ENCODE assay signal across 13 cellular contexts in the genomic region with DNA sequence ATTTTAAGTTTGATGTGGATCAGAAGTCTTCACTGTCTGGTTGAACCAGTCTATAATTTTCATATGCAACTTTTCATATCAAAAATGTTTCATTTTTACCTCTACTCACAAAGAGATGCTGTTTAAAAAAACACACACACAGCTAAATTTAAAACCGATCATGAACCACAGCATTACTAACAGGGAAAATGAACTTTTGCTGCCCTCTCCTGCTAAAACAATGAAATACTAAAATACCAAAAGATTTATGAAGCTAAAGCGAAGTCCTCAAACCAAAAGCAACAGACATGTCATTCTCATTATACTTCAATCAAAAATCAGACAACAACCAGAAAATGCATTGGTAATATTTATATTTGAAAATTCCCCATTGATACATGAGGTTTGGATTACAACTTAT. TPM values are rescaled to one million over a fixed set of nuclear protein-coding genes. Genes with fewer than 3 reads are reported as not detected.
DNase-seq lines count a peak whose midpoint lies in the region; FAIRE-seq and TF ChIP-seq lines count a peak whose summit lies in the region.
"Not testable (repeated sequence)": the region's sequence is repeated elsewhere in the genome, so short reads cannot be mapped to it uniquely, and the experiment has no call there.
"Had no signal": no experiment of that assay in that cellular context is flagged by ENCODE, and none has a peak within 500 bp of the region (broad histone marks: within the 10 kb centered on the region; RNA-seq: fewer than 3 reads in every experiment).

No MANE protein-coding gene starts in this region.

- H3K36me3 Mint-ChIP-seq in chondrocyte (ENCODE audit: low read depth), result peaks cover 23% of the 10 kb centered on the region
- H3K36me3 Mint-ChIP-seq in immature natural killer cell, result peaks cover 47 to 52% (median 47%) of the 10 kb centered on the region in 3 donors

- not testable (repeated sequence) for H3K4me1 Mint-ChIP-seq in chondrocyte (ENCODE audit: low read depth); immature natural killer cell

- FAIRE-seq in TTC549 (lab: Jason Lieb, UNC), result peak; percentile 40

- not testable (repeated sequence) for H3K4me3 Mint-ChIP-seq in chondrocyte (ENCODE audit: unreplicated experiment); immature natural killer cell

- not testable (repeated sequence) for H3K27ac Mint-ChIP-seq in chondrocyte (ENCODE audit: unreplicated experiment)
- peak overlapping the region in 4 of 6 donors; percentile 30 to 73 (median 56) for H3K27ac Mint-ChIP-seq in immature natural killer cell

- H3K27ac ChIP-seq in C4-2B, result not testable (repeated sequence)

- H3K27me3 Mint-ChIP-seq in chondrocyte (ENCODE audit: low read depth); immature natural killer cell (ENCODE audit: low read depth in 3 of 3): not testable (repeated sequence)

- DNase-seq in NCI-H1417 (lab: John Stamatoyannopoulos, UW) (peak in 2 of 3 experiments; percentile 27 to 83), NCI-H748 (lab: John Stamatoyannopoulos, UW; ENCODE audit: unreplicated experiment) (peak; percentile 42), fibroblast of peridontal ligament (ENCODE audit: extremely low read depth) (peak; percentile 24), stromal cell of bone marrow (ENCODE audit: low read depth) (peak; percentile 7)
- DNase-seq in chondrocyte (ENCODE audit: low spot score); immature natural killer cell: not testable (repeated sequence)

- peak; percentile 20 for TF ChIP-seq CTCF in C4-2B (conservative IDR thresholded peaks at IDR 0.05)
- TF ChIP-seq CTCF in chondrocyte (IDR thresholded peaks at IDR 0.05), result peak; percentile 64

- H3K9me3 Mint-ChIP-seq in chondrocyte (ENCODE audit: low read depth), result peaks cover 12% of the 10 kb centered on the region
- not testable (repeated sequence) for H3K9me3 Mint-ChIP-seq in immature natural killer cell

RNA-seq across cellular contexts. Expression of gene GPHB5, which starts 52.9 kb away (rescaled TPM):
- total RNA-seq in chondrocyte, result not detected in 3 replicates
- polyA plus RNA-seq in immature natural killer cell, result not detected
- total RNA-seq: CD8-positive, alpha-beta memory T cell; H4; LHCN-M2; Right ventricle myocardium superior had no signal
- polyA plus RNA-seq: A549; CD8-positive, alpha-beta memory T cell had no signal
